In genomic region chr14:34064349-34064748, GRCh38 we compare ENCODE assay signal across 15 cellular contexts.
DNase-seq lines count a peak whose midpoint lies in the region; ATAC-seq, FAIRE-seq and TF ChIP-seq lines count a peak whose summit lies in the region.
"Had no signal": no experiment of that assay in that cellular context is flagged by ENCODE, and none has a peak within 500 bp of the region (broad histone marks: within the 10 kb centered on the region; RNA-seq: fewer than 3 reads in every experiment).

No MANE protein-coding gene starts in this region.

- no peak overlapping the region for H2AFZ ChIP-seq in OCI-LY7 (ENCODE audit: low read length)

- H3K27me3 Mint-ChIP-seq in activated T-cell treated with anti-CD3 and anti-CD28 coated beads, Interleukin-2, amount 50 U/mL, for 4 hours (ENCODE audit: low read depth), result peaks cover 11% of the 10 kb centered on the region

- H3K4me3 Mint-ChIP-seq in activated T-cell treated with anti-CD3 and anti-CD28 coated beads, Interleukin-2, amount 50 U/mL, for 4 hours, result no peak overlapping the region
- H3K4me3 Mint-ChIP-seq: memory B cell had no signal

- ATAC-seq in heart left ventricle (peak in 1 of 4 donors; percentile 16), HG03108 (IDR thresholded peaks at IDR 0.05; ENCODE audit: unreplicated experiment) (no peak)
- no peak for ATAC-seq in activated T-cell treated with anti-CD3 and anti-CD28 coated beads, Interleukin-2, amount 50 U/mL, for 4 hours

- H4K20me1 ChIP-seq in OCI-LY7 (ENCODE audit: insufficient read depth, low read length), result no peaks in the 10 kb centered on the region
- H4K20me1 ChIP-seq: BLaER1 had no signal

- peaks cover 3% of the 10 kb centered on the region for H3K9me3 Mint-ChIP-seq in activated T-cell treated with anti-CD3 and anti-CD28 coated beads, Interleukin-2, amount 50 U/mL, for 4 hours

- POLR2A ChIA-PET in A673 (lab: Charles Lee; ENCODE audit: low non-redundant PET) (no interaction called here), OCI-LY7 (lab: Charles Lee) (no interaction called here)

- TF ChIP-seq POLR2A in heart left ventricle (IDR thresholded peaks at IDR 0.05), result no peak

- H3K4me1 ChIP-seq in heart left ventricle (peaks cover 0 to 48% (median 28%) of the 10 kb centered on the region in 12 donors), A673 (ENCODE audit: insufficient read depth, low read length, poor library complexity, severe bottlenecking) (no peaks in the 10 kb centered on the region), OCI-LY7 (ENCODE audit: insufficient read depth, low read length, poor library complexity, severe bottlenecking) (no peaks in the 10 kb centered on the region)

- no TSS peak for BruUV-seq in A673 (replicated peaks; lab: Mats Ljungman, UMichigan)
- no TSS peak for BruUV-seq in OCI-LY7 (replicated peaks; lab: Mats Ljungman, UMichigan)

- H3K27ac ChIP-seq in heart left ventricle (peak overlapping the region in 11 of 12 donors; percentile 35 to 88 (median 74)), A673 (ENCODE audit: low read depth, low read length, poor library complexity, severe bottlenecking) (no peak overlapping the region), OCI-LY7 (ENCODE audit: low read depth, low read length, poor library complexity, severe bottlenecking) (no peak overlapping the region)
- H3K27ac ChIP-seq: BLaER1 had no signal

- H3K4me2 ChIP-seq in OCI-LY7 (ENCODE audit: low read length), result no peak overlapping the region
- H3K4me2 ChIP-seq: BLaER1 had no signal

- CTCF ChIA-PET in A673 (lab: Charles Lee) (no interaction called here), OCI-LY7 (lab: Charles Lee; ENCODE audit: unreplicated experiment) (no interaction called here)

- intact Hi-C loops in heart left ventricle (cut with DNase I) (loop anchor here in 5 of 10 donors (5.0 to 10.0 kb wide), 6 partner anchors 33 to 168 kb away; partner anchors contain the start of gene EGLN3 (in 3 of the 5)), A673 (cut with micrococcal nuclease; ENCODE audit: unreplicated experiment) (no loop called here), OCI-LY7 (cut with micrococcal nuclease; ENCODE audit: unreplicated experiment) (no loop called here)

- H3K4me3 ChIP-seq in bronchial epithelial cell (ENCODE audit: low read depth, low read length), result no peak overlapping the region
- H3K4me3 ChIP-seq in heart left ventricle, result no peak overlapping the region
- H3K4me3 ChIP-seq in skeletal muscle cell (ENCODE audit: low read depth, low read length), result no peak overlapping the region
- no peak overlapping the region for H3K4me3 ChIP-seq in A673 (ENCODE audit: low read depth, low read length, poor library complexity, severe bottlenecking)
- no peak overlapping the region for H3K4me3 ChIP-seq in OCI-LY7 (ENCODE audit: low read depth, low read length, poor library complexity, severe bottlenecking)
- H3K4me3 ChIP-seq: BLaER1, thoracic aorta had no signal

- no peaks in the 10 kb centered on the region for H3K79me2 ChIP-seq in OCI-LY7 (ENCODE audit: insufficient read depth, low read depth, low read length)

- H3K4me1 Mint-ChIP-seq in activated T-cell treated with anti-CD3 and anti-CD28 coated beads, Interleukin-2, amount 50 U/mL, for 4 hours (ENCODE audit: low read depth), result peaks cover 3% of the 10 kb centered on the region

- H3K36me3 Mint-ChIP-seq in activated T-cell treated with anti-CD3 and anti-CD28 coated beads, Interleukin-2, amount 50 U/mL, for 4 hours (ENCODE audit: insufficient read depth), result no peaks in the 10 kb centered on the region
- H3K36me3 Mint-ChIP-seq: memory B cell had no signal

- TF ChIP-seq CTCF in bronchial epithelial cell (IDR thresholded peaks at IDR 0.05; ENCODE audit: insufficient read depth, low read length, severe bottlenecking) (no peak), heart left ventricle (IDR thresholded peaks at IDR 0.05) (no peak), A673 (conservative IDR thresholded peaks at IDR 0.05; ENCODE audit: low read depth, low read length) (no peak), OCI-LY7 (conservative IDR thresholded peaks at IDR 0.05; ENCODE audit: low read length) (no peak)

- H3K27me3 ChIP-seq in bronchial epithelial cell (ENCODE audit: control insufficient read depth, insufficient read depth, low read length), result no peaks in the 10 kb centered on the region
- no peaks in the 10 kb centered on the region for H3K27me3 ChIP-seq in heart left ventricle
- H3K27me3 ChIP-seq in A673 (replicated peaks; ENCODE audit: insufficient read depth, low read depth, low read length, poor library complexity), result no peaks in the 10 kb centered on the region
- H3K27me3 ChIP-seq: BLaER1 had no signal

- FAIRE-seq in bronchial epithelial cell (lab: Jason Lieb, UNC), result no peak

- H3K9me3 ChIP-seq in heart left ventricle (no peaks in the 10 kb centered on the region), A673 (ENCODE audit: low read depth, low read length, poor library complexity, severe bottlenecking) (no peaks in the 10 kb centered on the region), OCI-LY7 (ENCODE audit: low read length) (no peaks in the 10 kb centered on the region)
- H3K9me3 ChIP-seq: thoracic aorta had no signal

- no peaks in the 10 kb centered on the region for H3K9me2 ChIP-seq in OCI-LY7 (ENCODE audit: insufficient read depth, low read length)

- DNase-seq in GM04504 (ENCODE audit: low read depth) (peak; percentile 45), bronchial epithelial cell (ENCODE audit: low read depth) (peak; percentile 57), heart left ventricle (peak in 4 of 5 donors; percentile 53 to 76 (median 63)), skeletal muscle cell (ENCODE audit: low read depth) (peak; percentile 52), A673 (ENCODE audit: low spot score) (no peak), OCI-LY7 (ENCODE audit: low spot score) (no peak)
- no peak for DNase-seq in activated T-cell treated with anti-CD3 and anti-CD28 coated beads, Interleukin-2, amount 50 U/mL, for 4 hours
- DNase-seq: activated CD8-positive, alpha-beta memory T cell treated with anti-CD3 and anti-CD28 coated beads for 24 hours; activated naive CD4-positive, alpha-beta T cell; central memory CD4-positive, alpha-beta T cell; MM.1S had no signal

- no peaks in the 10 kb centered on the region for H3K36me3 ChIP-seq in bronchial epithelial cell (ENCODE audit: control insufficient read depth, insufficient read depth, low read length)
- H3K36me3 ChIP-seq in heart left ventricle, result no peaks in the 10 kb centered on the region
- no peaks in the 10 kb centered on the region for H3K36me3 ChIP-seq in A673 (ENCODE audit: insufficient read depth, low read length, poor library complexity, severe bottlenecking)
- H3K36me3 ChIP-seq in OCI-LY7 (ENCODE audit: insufficient read depth, low read length), result no peaks in the 10 kb centered on the region
- H3K36me3 ChIP-seq: BLaER1, thoracic aorta had no signal

- WGBS in heart left ventricle, 4 donors, result 23 to 53% (median 36%) methylated on average over 3 to 4 of the region's 4 CpGs

Comparison
In these comparisons a context has a peak if more than half of its experiments do, and no peak if none do; other contexts are left out.
1. DNase-seq: peak in GM04504 (single experiment), bronchial epithelial cell (single experiment), heart left ventricle (4 of 5) and skeletal muscle cell (single experiment); none in A673 (single experiment), activated T-cell treated with anti-CD3 and anti-CD28 coated beads, Interleukin-2, amount 50 U/mL, for 4 hours (single experiment) and OCI-LY7 (single experiment).
2. H3K27ac ChIP-seq: peak in heart left ventricle (11 of 12); none in A673 (single experiment) and OCI-LY7 (single experiment).